In genomic region chr7:102745494-102746288, GRCh38 we compare ENCODE assay signal across 8 cellular contexts. TPM values are rescaled to one million over a fixed set of nuclear protein-coding genes. Genes with fewer than 3 reads are reported as not detected.
DNase-seq lines count a peak whose midpoint lies in the region; ATAC-seq, FAIRE-seq and TF ChIP-seq lines count a peak whose summit lies in the region.
"Not testable (repeated sequence)": the region's sequence is repeated elsewhere in the genome, so short reads cannot be mapped to it uniquely, and the experiment has no call there.

No MANE protein-coding gene starts in this region.

- H3K27ac ChIP-seq in CD4-positive, alpha-beta T cell (ENCODE audit: low read depth, low read length); HCT116 (ENCODE audit: low read depth, low read length); PC-3 (ENCODE audit: low read length); VCaP; endothelial cell of umbilical vein (ENCODE audit: insufficient read depth, low read depth, low read length); kidney (ENCODE audit: low read depth in 2 of 2, low read length in 2 of 2): not testable (repeated sequence)

- H3K9me3 ChIP-seq in CD4-positive, alpha-beta T cell (ENCODE audit: control insufficient read depth, low read length); HCT116 (ENCODE audit: control insufficient read depth in 1 of 2, insufficient read depth in 1 of 2, low read depth in 1 of 2, low read length in 2 of 2); PC-3 (ENCODE audit: low read length); endothelial cell of umbilical vein (replicated peaks; ENCODE audit: control insufficient read depth, insufficient read depth, low read length); kidney (ENCODE audit: control insufficient read depth in 1 of 2, low read length in 2 of 2): not testable (repeated sequence)

- H3K4me1 ChIP-seq in HCT116 (ENCODE audit: control insufficient read depth in 1 of 2, insufficient read depth in 2 of 2, low read length in 2 of 2): peaks cover 3 to 11% of the 10 kb centered on the region in 2 experiments; a peak in 2 of 4 replicates
- H3K4me1 ChIP-seq in PC-3 (ENCODE audit: insufficient read depth, low read length); endothelial cell of umbilical vein (ENCODE audit: control insufficient read depth, extremely low read depth, insufficient read depth, low read length); kidney (ENCODE audit: control insufficient read depth in 1 of 2, insufficient read depth in 1 of 2, low read depth in 1 of 2, low read length in 2 of 2): not testable (repeated sequence)

- intact Hi-C loops in CD4-positive, alpha-beta T cell (cut with DNase I, micrococcal nuclease): loop anchor here in 1 of 2 experiments (5.0 to 10.0 kb wide), 2 partner anchors 327 to 461 kb away; partner anchors contain the start of genes FBXL13 and SH2B2
- intact Hi-C loops in HCT116 (cut with micrococcal nuclease): loop anchor here (5.0 kb wide), 1 partner anchor 327 kb away; the partner anchor contains the start of gene FBXL13
- intact Hi-C loops in PC-3 (cut with micrococcal nuclease); kidney (cut with DNase I): not testable (repeated sequence)
- intact Hi-C loops in endothelial cell of umbilical vein (cut with micrococcal nuclease): loop anchor here (5.0 kb wide), 2 partner anchors 327 to 597 kb away; partner anchors contain the start of genes DNAJC2 and FBXL13

- CTCF ChIA-PET in CD4-positive, alpha-beta T cell (lab: Charles Lee); HCT116 (lab: Charles Lee); PC-3 (lab: Charles Lee); endothelial cell of umbilical vein (lab: Charles Lee): not testable (repeated sequence)

- POLR2A ChIA-PET in CD4-positive, alpha-beta T cell (lab: Charles Lee); HCT116 (lab: Charles Lee); PC-3 (lab: Charles Lee; ENCODE audit: unreplicated experiment); endothelial cell of umbilical vein (lab: Charles Lee): not testable (repeated sequence)

- not testable (repeated sequence) for H3K36me3 Mint-ChIP-seq in CD4-positive, alpha-beta T cell (ENCODE audit: low read depth)

- not testable (repeated sequence) for H3K9me3 Mint-ChIP-seq in CD4-positive, alpha-beta T cell

- peak; percentile 66 for TF ChIP-seq RAD21 in HCT116 (IDR thresholded peaks at IDR 0.05; ENCODE audit: low read depth)

- FAIRE-seq in endothelial cell of umbilical vein (lab: Jason Lieb, UNC) (peak; percentile 8), kidney (lab: Jason Lieb, UNC) (peak; percentile 95)

- not testable (repeated sequence) for ATAC-seq in CD4-positive, alpha-beta T cell (ENCODE audit: poor library complexity); HCT116; PC-3

- dilution Hi-C loops in endothelial cell of umbilical vein (cut with MboI; ENCODE audit: extremely low pct_ligation_motif_present, low sequenced_read_pairs): not testable (repeated sequence)

- not testable (repeated sequence) for H3K9ac ChIP-seq in HCT116 (ENCODE audit: low read length); PC-3 (ENCODE audit: low read length); endothelial cell of umbilical vein (replicated peaks; ENCODE audit: extremely low read depth, insufficient read depth, low read length); kidney (ENCODE audit: low read length in 2 of 2)

- not testable (repeated sequence) for H3K9me1 ChIP-seq in endothelial cell of umbilical vein (replicated peaks; ENCODE audit: control insufficient read depth, extremely low read depth, insufficient read depth, low read length)

- peaks cover 14% of the 10 kb centered on the region for H3K4me1 Mint-ChIP-seq in CD4-positive, alpha-beta T cell (ENCODE audit: low read depth)

- RAD21 ChIA-PET in HCT116 (lab: Charles Lee; ENCODE audit: low non-redundant PET in 1 of 2, low total read pairs in 2 of 2, uncharacterized antibody in 2 of 2, unreplicated experiment in 2 of 2): not testable (repeated sequence)

- not testable (repeated sequence) for TF ChIP-seq POLR2A in HCT116 (IDR thresholded peaks at IDR 0.05; ENCODE audit: borderline replicate concordance, extremely low read depth, insufficient read depth, insufficient read length); endothelial cell of umbilical vein (IDR thresholded peaks at IDR 0.05; ENCODE audit: low read depth, low read length)

- DNase-seq in CD4-positive, alpha-beta T cell; HCT116 (ENCODE audit: low read depth, low spot score); endothelial cell of umbilical vein (ENCODE audit: low read depth, low spot score); kidney: not testable (repeated sequence)
- DNase-seq in NAMALWA (ENCODE audit: low spot score): peak; percentile 51
- peak; percentile 42 for DNase-seq in PC-3
- peak; percentile 29 for DNase-seq in superior temporal gyrus (ENCODE audit: extremely low spot score)

- not testable (repeated sequence) for H3K4me3 Mint-ChIP-seq in CD4-positive, alpha-beta T cell

- H3K27ac Mint-ChIP-seq in CD4-positive, alpha-beta T cell: not testable (repeated sequence)

- H3K36me3 ChIP-seq in HCT116 (ENCODE audit: control insufficient read depth in 1 of 2, insufficient read depth in 2 of 2, low read length in 2 of 2); PC-3 (ENCODE audit: low read depth, low read length); endothelial cell of umbilical vein (ENCODE audit: control insufficient read depth in 2 of 2, extremely low read depth in 1 of 2, insufficient read depth in 2 of 2, low read length in 2 of 2); kidney (ENCODE audit: control insufficient read depth in 1 of 2, insufficient read depth in 2 of 2, low read length in 2 of 2): not testable (repeated sequence)

- not testable (repeated sequence) for H2AFZ ChIP-seq in HCT116 (ENCODE audit: low read depth, low read length, poor library complexity, severe bottlenecking); PC-3 (ENCODE audit: low read length); endothelial cell of umbilical vein (ENCODE audit: low read depth, low read length)

- peak; percentile 15 for TF ChIP-seq CTCF in CD4-positive, alpha-beta T cell (IDR thresholded peaks at IDR 0.05)
- TF ChIP-seq CTCF in HCT116 (IDR thresholded peaks at IDR 0.05 in 2 of 3, conservative IDR thresholded peaks at IDR 0.05 in 1 of 3; ENCODE audit: borderline replicate concordance in 1 of 3, insufficient read depth in 1 of 3, low read depth in 2 of 3, low read length in 2 of 3) (peak in 1 of 3 experiments; percentile 54; a peak in 1 of 6 replicates), VCaP (conservative IDR thresholded peaks at IDR 0.05) (peak; percentile 26)
- TF ChIP-seq CTCF in PC-3 (conservative IDR thresholded peaks at IDR 0.05; ENCODE audit: low read depth, low read length); endothelial cell of umbilical vein (IDR thresholded peaks at IDR 0.05; ENCODE audit: extremely low read depth in 1 of 2, insufficient read depth in 1 of 2, low read depth in 1 of 2, low read length in 2 of 2); kidney (IDR thresholded peaks at IDR 0.05; ENCODE audit: borderline replicate concordance, extremely low read depth, insufficient read depth): not testable (repeated sequence)

- H3F3A ChIP-seq in PC-3 (ENCODE audit: low read length, unreplicated experiment): not testable (repeated sequence)

- H4K20me1 ChIP-seq in HCT116 (ENCODE audit: insufficient read depth); PC-3 (ENCODE audit: low read length); endothelial cell of umbilical vein (replicated peaks; ENCODE audit: control insufficient read depth, extremely low read depth, insufficient read depth, low read length): not testable (repeated sequence)

- H3K79me2 ChIP-seq in HCT116 (ENCODE audit: insufficient read depth, low read length); endothelial cell of umbilical vein (ENCODE audit: control insufficient read depth, insufficient read depth, low read length): not testable (repeated sequence)
- H3K79me2 ChIP-seq in PC-3 (ENCODE audit: low read length): peaks cover 13% of the 10 kb centered on the region

- H3K27me3 Mint-ChIP-seq in CD4-positive, alpha-beta T cell: not testable (repeated sequence)

- not testable (repeated sequence) for BruUV-seq in HCT116 (replicated peaks; lab: Mats Ljungman, UMichigan); PC-3 (replicated peaks; lab: Mats Ljungman, UMichigan); endothelial cell of umbilical vein (replicated peaks; lab: Mats Ljungman, UMichigan)

- not testable (repeated sequence) for H3K4me2 ChIP-seq in HCT116 (ENCODE audit: low read length); PC-3 (ENCODE audit: low read length); endothelial cell of umbilical vein (ENCODE audit: insufficient read depth, low read length)

- H3K4me3 ChIP-seq in HCT116 (replicated peaks in 1 of 2; ENCODE audit: low read depth in 1 of 2, low read length in 2 of 2); PC-3 (ENCODE audit: low read length); endothelial cell of umbilical vein (replicated peaks in 1 of 3; ENCODE audit: insufficient read depth in 1 of 3, low read depth in 1 of 3, low read length in 3 of 3); kidney (ENCODE audit: low read length in 2 of 2): not testable (repeated sequence)

- not testable (repeated sequence) for H3K27me3 ChIP-seq in CD4-positive, alpha-beta T cell (ENCODE audit: control insufficient read depth, insufficient read depth, low read length); HCT116 (ENCODE audit: insufficient read depth, low read length); PC-3 (ENCODE audit: low read length); endothelial cell of umbilical vein (ENCODE audit: control insufficient read depth in 2 of 2, insufficient read depth in 2 of 2, low read length in 2 of 2)

- not testable (repeated sequence) for H3K9me2 ChIP-seq in HCT116 (ENCODE audit: insufficient read depth); PC-3 (replicated peaks; ENCODE audit: low read length)

RNA-seq across cellular contexts. Expression of gene FAM185A, which starts 3.1 kb away (rescaled TPM):
- 1 to 10 TPM; 4.5 to 4.9 TPM for total RNA-seq in CD4-positive, alpha-beta T cell
- 8.0 TPM for total RNA-seq in HCT116 (2021; ENCODE audit: unreplicated experiment)
- 2.2 and 3.1 TPM in 2 replicates for polyA plus RNA-seq in HCT116 (2012)
- 10.0 and 12.8 TPM in 2 replicates for total RNA-seq in PC-3 (2014; rRNA removed)
- 7.6 and 8.5 TPM in 2 replicates for total RNA-seq in endothelial cell of umbilical vein
- 5.4 and 5.6 TPM in 2 replicates for polyA plus RNA-seq in endothelial cell of umbilical vein
- polyA plus RNA-seq in endothelial cell of umbilical vein (2011; cell fraction: cytosol; rRNA removed): 3.5 and 4.4 TPM in 2 replicates
- 8.2 and 12.5 TPM in 2 replicates for polyA plus RNA-seq in endothelial cell of umbilical vein (2011; cell fraction: nucleus; rRNA removed)
- polyA plus RNA-seq in endothelial cell of umbilical vein (2012): 3.8 and 5.4 TPM in 2 replicates
- polyA minus RNA-seq in endothelial cell of umbilical vein: 6.0 and 8.0 TPM in 2 replicates
- 7.1 TPM for polyA minus RNA-seq in endothelial cell of umbilical vein (2011; cell fraction: cytosol; rRNA and poly(A)+ RNA removed)
- polyA minus RNA-seq in endothelial cell of umbilical vein (2011; cell fraction: nucleus; rRNA and poly(A)+ RNA removed): 12.4 and 13.9 TPM in 2 replicates
- total RNA-seq in kidney: 10.4 TPM
- polyA plus RNA-seq in kidney (ENCODE audit: insufficient read depth, low read depth, low replicate concordance): 6.5 TPM
